ENCODE assay signal across 12 cellular contexts in the genomic region with DNA sequence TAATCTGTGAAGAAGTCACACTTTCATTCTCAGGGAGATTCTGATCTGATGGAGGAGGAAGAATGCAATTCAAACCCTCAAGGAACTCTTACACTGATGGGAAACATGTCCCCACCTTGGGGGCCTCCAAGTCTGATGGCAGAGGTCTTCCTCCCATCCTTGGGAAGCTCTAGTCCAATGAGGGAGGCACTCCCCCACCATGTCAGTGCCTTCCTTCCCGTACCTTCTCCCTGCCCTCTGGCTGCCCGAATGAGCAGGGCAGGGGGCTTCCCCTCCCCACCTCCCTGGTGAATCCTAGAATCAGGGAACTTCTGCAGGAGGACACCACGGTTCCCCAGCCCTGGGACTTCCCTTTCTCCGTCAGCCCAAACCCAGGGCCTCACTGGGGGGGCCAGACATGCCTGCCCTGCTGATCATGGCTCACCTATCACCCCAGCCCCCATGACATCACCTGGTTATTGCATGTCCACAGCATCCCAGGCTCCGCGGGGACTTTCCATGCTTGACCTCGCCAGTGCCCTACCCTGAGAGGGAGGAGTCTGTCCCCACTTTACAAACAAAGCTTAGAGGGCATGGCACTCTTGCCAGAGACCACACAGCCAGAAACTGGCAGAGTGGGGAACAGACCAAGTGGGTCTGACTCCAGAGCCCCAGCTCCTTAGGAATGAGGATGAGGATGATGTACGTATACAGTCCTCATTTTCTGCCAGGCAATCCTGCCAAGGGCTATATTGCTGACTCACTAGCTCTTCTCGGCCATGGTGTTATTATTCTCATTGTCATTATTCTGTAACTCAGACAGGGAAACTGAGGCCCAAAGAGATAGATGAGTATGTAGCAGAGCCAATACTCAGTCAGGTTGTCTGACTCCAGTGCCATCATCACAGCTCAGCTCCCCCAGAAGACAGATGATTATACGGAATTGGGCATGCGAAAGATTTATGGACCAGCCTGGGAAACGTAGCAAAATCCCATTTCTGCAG. TPM values are rescaled to one million over a fixed set of nuclear protein-coding genes. Genes with fewer than 3 reads are reported as not detected.
A peak's percentile ranks its signal among the peaks of the same experiment; 100 is the strongest.
DNase-seq lines count a peak whose midpoint lies in the region; ATAC-seq, FAIRE-seq and TF ChIP-seq lines count a peak whose summit lies in the region.
"Had no signal": no experiment of that assay in that cellular context is flagged by ENCODE, and none has a peak within 500 bp of the region (broad histone marks: within the 10 kb centered on the region; RNA-seq: fewer than 3 reads in every experiment).

No MANE protein-coding gene starts in this region.

- no peaks in the 10 kb centered on the region for H4K20me1 ChIP-seq in hepatocyte (ENCODE audit: insufficient read depth, poor library complexity, severe bottlenecking)

- H3K9me2 ChIP-seq in hepatocyte (replicated peaks; ENCODE audit: insufficient read depth): no peaks in the 10 kb centered on the region

- DNase-seq in GM12892 (ENCODE audit: insufficient read length) (no peak), NCI-H2196 (lab: John Stamatoyannopoulos, UW; ENCODE audit: unreplicated experiment) (peak; percentile 36), hepatocyte (ENCODE audit: low spot score) (peak; percentile 69), sigmoid colon (no peak), T-helper 9 cell (no peak), AG20443 (ENCODE audit: low spot score) (no peak), WERI-Rb-1 (no peak)
- DNase-seq: activated naive CD4-positive, alpha-beta T cell; NCI-H748 treated with DMSO at 0.1 percent for 48 hours had no signal

- no peak overlapping the region for H3K4me2 ChIP-seq in hepatocyte
- H3K4me2 ChIP-seq: neural progenitor cell had no signal

- peak; percentile 78 for FAIRE-seq in GM12892 (lab: Jason Lieb, UNC)

- intact Hi-C loops in sigmoid colon (cut with DNase I): no loop called here

- H2AFZ ChIP-seq in hepatocyte: no peak overlapping the region
- H2AFZ ChIP-seq: neural progenitor cell had no signal

- no peaks in the 10 kb centered on the region for H3K27me3 ChIP-seq in hepatocyte
- no peaks in the 10 kb centered on the region for H3K27me3 ChIP-seq in sigmoid colon
- no peaks in the 10 kb centered on the region for H3K27me3 ChIP-seq in WERI-Rb-1 (ENCODE audit: insufficient read depth, low read depth, severe bottlenecking)
- H3K27me3 ChIP-seq: neural progenitor cell had no signal

- TF ChIP-seq EP300 in sigmoid colon (IDR thresholded peaks at IDR 0.05): no peak

- no peak for TF ChIP-seq CTCF in hepatocyte (IDR thresholded peaks at IDR 0.05; ENCODE audit: poor library complexity)
- TF ChIP-seq CTCF in sigmoid colon (IDR thresholded peaks at IDR 0.05): no peak
- no peak for TF ChIP-seq CTCF in WERI-Rb-1 (IDR thresholded peaks at IDR 0.05; ENCODE audit: low read depth, low read length)

- TF ChIP-seq POLR2A in GM12892 (IDR thresholded peaks at IDR 0.05; ENCODE audit: low read depth, low read length) (no peak), sigmoid colon (IDR thresholded peaks at IDR 0.05) (no peak)

- WGBS in hepatocyte (ENCODE audit: low lambda C conversion rate, missing lambda C conversion rate): 75% methylated on average over 12 of the region's 12 CpGs
- WGBS in sigmoid colon, 2 donors: 38 to 51% methylated on average over 12 of the region's 12 CpGs

- H3K4me1 ChIP-seq in hepatocyte (ENCODE audit: insufficient read depth) (peaks cover 38% of the 10 kb centered on the region), sigmoid colon (peaks cover 0 to 44% (median 43%) of the 10 kb centered on the region in 4 donors)
- H3K4me1 ChIP-seq: neural progenitor cell had no signal

- H3K27ac ChIP-seq in hepatocyte (no peak overlapping the region), sigmoid colon (peak overlapping the region in 3 of 4 donors; percentile 10 to 21 (median 18)), WERI-Rb-1 (no peak overlapping the region)
- H3K27ac ChIP-seq: neural progenitor cell had no signal

- no peak for ATAC-seq in SK-N-SH treated with all-trans-retinoic acid at 6 μM for 48 hours

- H3K36me3 ChIP-seq in hepatocyte (replicated peaks; ENCODE audit: insufficient read depth, low read depth): no peaks in the 10 kb centered on the region
- no peaks in the 10 kb centered on the region for H3K36me3 ChIP-seq in sigmoid colon
- no peaks in the 10 kb centered on the region for H3K36me3 ChIP-seq in WERI-Rb-1
- H3K36me3 ChIP-seq: neural progenitor cell had no signal

- H3K79me2 ChIP-seq in hepatocyte: no peaks in the 10 kb centered on the region

- H3K4me3 ChIP-seq in hepatocyte (no peak overlapping the region), sigmoid colon (no peak overlapping the region), WERI-Rb-1 (ENCODE audit: low read depth, low read length) (no peak overlapping the region)
- H3K4me3 ChIP-seq: neural progenitor cell had no signal

- no peaks in the 10 kb centered on the region for H3K9me3 ChIP-seq in hepatocyte (ENCODE audit: low read depth)
- H3K9me3 ChIP-seq in sigmoid colon: no peaks in the 10 kb centered on the region
- H3K9me3 ChIP-seq in WERI-Rb-1 (ENCODE audit: severe bottlenecking): no peaks in the 10 kb centered on the region

TF ChIP-seq in SK-N-SH treated with all-trans-retinoic acid at 6 μM for 48 hours, 23 proteins besides CTCF, POLR2A, EP300 and RAD21:
- TF ChIP-seq, protein P1, sequence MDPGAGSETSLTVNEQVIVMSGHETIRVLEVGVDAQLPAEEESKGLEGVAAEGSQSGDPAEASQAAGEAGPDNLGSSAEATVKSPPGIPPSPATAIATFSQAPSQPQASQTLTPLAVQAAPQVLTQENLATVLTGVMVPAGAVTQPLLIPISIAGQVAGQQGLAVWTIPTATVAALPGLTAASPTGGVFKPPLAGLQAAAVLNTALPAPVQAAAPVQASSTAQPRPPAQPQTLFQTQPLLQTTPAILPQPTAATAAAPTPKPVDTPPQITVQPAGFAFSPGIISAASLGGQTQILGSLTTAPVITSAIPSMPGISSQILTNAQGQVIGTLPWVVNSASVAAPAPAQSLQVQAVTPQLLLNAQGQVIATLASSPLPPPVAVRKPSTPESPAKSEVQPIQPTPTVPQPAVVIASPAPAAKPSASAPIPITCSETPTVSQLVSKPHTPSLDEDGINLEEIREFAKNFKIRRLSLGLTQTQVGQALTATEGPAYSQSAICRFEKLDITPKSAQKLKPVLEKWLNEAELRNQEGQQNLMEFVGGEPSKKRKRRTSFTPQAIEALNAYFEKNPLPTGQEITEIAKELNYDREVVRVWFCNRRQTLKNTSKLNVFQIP (CRISPR knock-in tag; IDR thresholded peaks at IDR 0.05; ENCODE audit: borderline replicate concordance, low read depth): no peak
- no peak for TF ChIP-seq ARNTL (CRISPR knock-in tag; IDR thresholded peaks at IDR 0.05; ENCODE audit: borderline replicate concordance, low read depth)
- TF ChIP-seq TCF4 (CRISPR knock-in tag; IDR thresholded peaks at IDR 0.05; ENCODE audit: borderline replicate concordance): no peak
- TF ChIP-seq ZNF8 (CRISPR knock-in tag; IDR thresholded peaks at IDR 0.05): no peak
- no peak for TF ChIP-seq TOX (CRISPR knock-in tag; IDR thresholded peaks at IDR 0.05; ENCODE audit: borderline replicate concordance)
- TF ChIP-seq ISL1 (CRISPR knock-in tag; IDR thresholded peaks at IDR 0.05): no peak
- TF ChIP-seq ZNF70 (CRISPR knock-in tag; IDR thresholded peaks at IDR 0.05): no peak
- no peak for TF ChIP-seq RARB (CRISPR knock-in tag; IDR thresholded peaks at IDR 0.05)
- TF ChIP-seq SNAI2 (CRISPR knock-in tag; IDR thresholded peaks at IDR 0.05): no peak
- no peak for TF ChIP-seq BACH2 (CRISPR knock-in tag; IDR thresholded peaks at IDR 0.05; ENCODE audit: borderline replicate concordance)
- no peak for TF ChIP-seq OSR1 (CRISPR knock-in tag; IDR thresholded peaks at IDR 0.05)
- no peak for TF ChIP-seq ZC3H10 (CRISPR knock-in tag; IDR thresholded peaks at IDR 0.05)
- no peak for TF ChIP-seq GLIS3 (CRISPR knock-in tag; IDR thresholded peaks at IDR 0.05)
- no peak for TF ChIP-seq ZFP30 (CRISPR knock-in tag; IDR thresholded peaks at IDR 0.05)

RNA-seq across cellular contexts. Expression of gene BCL3, which starts 9.6 kb away (rescaled TPM):
- polyA plus RNA-seq in GM12892 (2012; ENCODE audit: missing spikeins): 3.3 TPM
- total RNA-seq in hepatocyte: 4.3 and 6.3 TPM in 2 replicates
- polyA plus RNA-seq in hepatocyte: 45.7 and 51.4 TPM in 2 replicates
- 10 to 100 TPM; 13.9 to 69.0 (median 25.9) TPM for total RNA-seq in sigmoid colon
- polyA plus RNA-seq in sigmoid colon: 100 to 1,000 TPM in 1 of 3 donors, 10 to 100 TPM in 2; 44.4 to 104 (median 64.7) TPM

RNA-seq across cellular contexts. Expression of gene CBLC, which starts 38.8 kb away (rescaled TPM):
- not detected for polyA plus RNA-seq in GM12892 (2012; ENCODE audit: missing spikeins)
- total RNA-seq in hepatocyte (26.2 and 28.3 TPM in 2 replicates), sigmoid colon (not detected)
- polyA plus RNA-seq in hepatocyte (38.1 and 39.7 TPM in 2 replicates), sigmoid colon (10 to 100 TPM; 46.8 to 64.5 (median 58.0) TPM)
- polyA plus RNA-seq: fibroblast of lung had no signal

RNA-seq across cellular contexts. Expression of gene CEACAM16, which starts 39.9 kb away (rescaled TPM):
- polyA plus RNA-seq in GM12892 (2012; ENCODE audit: missing spikeins): not detected
- total RNA-seq in hepatocyte (0.73 TPM in 1 of 2 replicates, not detected in the other), sigmoid colon (not detected)
- polyA plus RNA-seq in hepatocyte (not detected in 2 replicates), sigmoid colon (not detected)
- total RNA-seq: fibroblast of lung had no signal
- polyA plus RNA-seq: fibroblast of lung had no signal

Comparison
In these comparisons a context has a peak if more than half of its experiments do, and no peak if none do; other contexts are left out.
1. DNase-seq: peak in NCI-H2196 (single experiment) and hepatocyte (single experiment); none in GM12892 (single experiment), sigmoid colon (single experiment), T-helper 9 cell (single experiment), AG20443 (single experiment) and WERI-Rb-1 (single experiment).
2. H3K27ac ChIP-seq: peak in sigmoid colon (3 of 4); none in hepatocyte (single experiment) and WERI-Rb-1 (single experiment).
3. RNA of gene CBLC, which starts 38.8 kb away (total RNA-seq): 26.2 to 28.3 TPM in hepatocyte; not detected in sigmoid colon; every median in the first group is over 10 times any median in the second.